27 cellular contexts compared by ENCODE assay signal in the genomic region with DNA sequence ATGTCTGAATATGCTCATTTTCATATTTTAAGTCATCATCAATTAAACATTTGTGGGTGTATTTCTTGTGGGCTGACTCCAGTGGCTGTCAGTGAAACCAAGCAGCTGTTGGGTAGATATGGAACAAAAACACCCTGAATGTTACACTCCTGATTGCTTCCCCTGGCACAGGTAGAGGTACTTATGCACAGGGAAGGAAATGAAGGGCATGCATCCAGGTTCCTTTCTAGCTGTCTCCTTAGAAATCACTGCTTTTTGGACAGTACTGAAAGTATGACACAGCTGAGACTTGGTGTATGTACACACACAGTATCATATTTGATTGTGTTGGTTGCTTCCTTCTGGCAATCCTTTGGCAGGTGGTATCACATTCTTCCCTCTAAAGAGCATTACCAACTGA.
"Had no signal": no experiment of that assay in that cellular context is flagged by ENCODE, and none has a peak within 500 bp of the region (broad histone marks: within the 10 kb centered on the region; RNA-seq: fewer than 3 reads in every experiment).

No MANE protein-coding gene starts in this region.

- H2AFZ ChIP-seq: PC-9 had no signal

- H3K4me1 ChIP-seq: SJCRH30 had no signal

- H3K9me3 ChIP-seq: MG63, SJCRH30 had no signal

- H3K27me3 ChIP-seq: MG63, SJCRH30 had no signal

- H3K4me3 Mint-ChIP-seq: T-cell had no signal

- H3K4me1 Mint-ChIP-seq: T-cell had no signal

- H3K27ac ChIP-seq: PC-9, RWPE1, SJCRH30, SK-N-MC had no signal

- H3K27me3 Mint-ChIP-seq: T-cell had no signal

- DNase-seq: Kasumi-1, KG1, MG63, NCI-H1048, NCI-H1092 treated with DMSO at 0.1 percent for 48 hours, NCI-H1105 treated with DMSO at 0.1 percent for 48 hours, NCI-H1436, NCI-H146, NCI-H1694, NCI-H187, NCI-H1930, NCI-H2029 treated with DMSO at 0.1 percent for 48 hours, NCI-H2081 treated with DMSO at 0.1 percent for 48 hours, NCI-H2107, NCI-H226, NCI-H446 treated with DMSO at 0.1 percent for 48 hours, NCI-H510A, NCI-H524, NCI-H526, NCI-H774, PC-9, SHP77, SIG-M5, SJCRH30, T-cell had no signal

- H3K27ac Mint-ChIP-seq: T-cell had no signal

- H3K4me2 ChIP-seq: PC-9 had no signal

- H3K36me3 Mint-ChIP-seq: T-cell had no signal
